ENCODE assay signal across 8 cellular contexts in the genomic region with DNA sequence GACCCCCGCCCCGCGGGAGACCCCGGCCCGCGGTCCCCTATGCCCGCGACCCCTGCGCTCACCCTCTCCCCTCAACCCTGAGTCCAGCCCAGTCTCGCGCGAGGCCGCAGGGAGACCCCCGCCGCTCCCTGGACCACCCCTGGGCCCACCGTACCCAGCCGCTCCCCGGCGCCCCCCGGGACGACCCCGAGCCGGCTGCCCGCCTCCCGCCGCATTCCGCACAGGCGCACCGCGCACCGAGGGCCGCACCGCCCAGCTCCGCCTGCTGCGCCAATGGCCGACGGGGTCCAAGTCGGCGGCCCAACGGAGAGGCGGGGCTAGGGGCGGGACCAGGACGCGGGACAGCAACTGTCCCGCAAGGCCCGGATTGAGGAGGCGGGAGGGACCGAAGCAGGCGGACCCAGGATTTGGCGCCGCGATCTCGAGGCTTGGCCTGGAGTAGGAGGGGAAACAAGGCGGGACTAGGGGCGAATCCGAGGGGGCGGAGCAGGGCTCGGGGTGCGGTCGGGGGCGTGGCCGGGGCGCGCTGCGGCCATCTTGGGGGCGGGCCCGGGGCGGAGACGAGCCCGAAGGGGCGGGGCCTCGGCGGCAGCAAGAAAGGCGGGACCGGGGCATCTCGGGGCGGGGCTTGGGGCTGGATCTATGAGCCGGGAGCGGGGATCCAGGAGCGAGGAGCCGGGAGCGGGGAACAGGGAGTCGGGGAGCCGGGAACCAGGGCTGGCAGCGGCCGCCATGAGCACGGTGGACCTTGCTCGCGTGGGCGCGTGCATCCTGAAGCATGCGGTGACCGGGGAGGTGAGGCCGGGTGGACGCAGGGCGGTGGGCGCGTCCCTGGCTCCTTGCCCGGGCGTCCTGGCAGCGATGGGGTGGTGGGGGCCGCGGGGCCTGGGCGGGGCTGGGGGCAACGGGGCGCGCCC. TPM values are rescaled to one million over a fixed set of nuclear protein-coding genes. Genes with fewer than 3 reads are reported as not detected.
DNase-seq lines count a peak whose midpoint lies in the region; ATAC-seq, FAIRE-seq and TF ChIP-seq lines count a peak whose summit lies in the region.

PRXL2B (plus strand) TSS at position 624 of the 917 bp plus-strand sequence; CDS start at position 733, 109 bp downstream.

- H3K4me3 Mint-ChIP-seq in T-cell: peak within 1 kb of the TSS; percentile 83 to 89 (median 88)

- DNase-seq in GM12891 (ENCODE audit: insufficient read length, low spot score) (peak; percentile 97), NCI-H1436 (lab: John Stamatoyannopoulos, UW) (peak; percentile 95), T-cell (peak; percentile 86 to 98 (median 93)), adipocyte (ENCODE audit: low read depth) (peak; percentile 100), Right ventricle myocardium superior (peak; percentile 100), pancreas (peak; percentile 99 to 100 (median 99)), tibial artery (peak; percentile 99 to 100)

- no peak for TF ChIP-seq POLR2A in GM12891 (IDR thresholded peaks at IDR 0.05; ENCODE audit: low read depth, low read length)

- H3K4me3 ChIP-seq in adipocyte (ENCODE audit: low read length) (peak within 1 kb of the TSS; percentile 91), pancreas (peak within 1 kb of the TSS; percentile 59 to 93 (median 78)), tibial artery (peak within 1 kb of the TSS; percentile 93 to 98)

- no peaks in the 10 kb centered on the region for H3K9me3 Mint-ChIP-seq in T-cell

- H3K9me3 ChIP-seq in adipocyte (ENCODE audit: control insufficient read depth, low read length) (no peaks in the 10 kb centered on the region), pancreas (no peaks in the 10 kb centered on the region), tibial artery (no peaks in the 10 kb centered on the region)

- ATAC-seq in HG02798 (IDR thresholded peaks at IDR 0.05; ENCODE audit: poor library complexity, unreplicated experiment) (peak; percentile 82), T-cell (replicated peaks in 1 of 4) (peak; percentile 74 to 79 (median 76)), Right ventricle myocardium superior (ENCODE audit: poor library complexity) (peak; percentile 94), pancreas (peak; percentile 89 to 94 (median 90))

- no peaks in the 10 kb centered on the region for H3K27me3 Mint-ChIP-seq in T-cell

- H3K27me3 ChIP-seq in adipocyte (replicated peaks; ENCODE audit: control insufficient read depth, insufficient read depth, low read length) (no peaks in the 10 kb centered on the region), pancreas (no peaks in the 10 kb centered on the region), tibial artery (peaks cover 0 to 13% of the 10 kb centered on the region in 2 donors)

- peak within 1 kb of the TSS; percentile 96 to 97 for H3K27ac Mint-ChIP-seq in T-cell

- H3K36me3 ChIP-seq in adipocyte (ENCODE audit: control insufficient read depth, insufficient read depth, low read length, severe bottlenecking) (no peaks in the 10 kb centered on the region), pancreas (no peaks in the 10 kb centered on the region), tibial artery (peaks cover 0 to 13% (median 0%) of the 10 kb centered on the region in 3 donors)

- H3K9ac ChIP-seq in adipocyte (ENCODE audit: low read length): peak within 1 kb of the TSS; percentile 91

- peaks cover 37 to 42% (median 39%) of the 10 kb centered on the region in 3 donors for H3K4me1 Mint-ChIP-seq in T-cell

- 1% methylated on average over 76 to 107 of the region's 107 CpGs for WGBS in pancreas, 2 donors

- H3K27ac ChIP-seq in pancreas (peak within 1 kb of the TSS; percentile 81 to 98 (median 92)), tibial artery (peak within 1 kb of the TSS; percentile 91 to 98)

- no peaks in the 10 kb centered on the region for H3K36me3 Mint-ChIP-seq in T-cell

- intact Hi-C loops in Right ventricle myocardium superior (cut with DNase I): no loop called here
- intact Hi-C loops in pancreas (cut with DNase I): no loop called here
- intact Hi-C loops in tibial artery (cut with DNase I; ENCODE audit: low total_unique reads): loop anchor here (2.0 to 10.0 kb wide), 2 partner anchors 56 to 172 kb away; partner anchors contain the start of gene PEX10

- CTCF ChIA-PET in T-cell (lab: Charles Lee): interaction anchor here (0.5 to 2.5 kb wide), 7 partner anchors 25 to 389 kb away, joined by 3 to 11 read pairs (median 5); partner anchors contain the start of genes PANK4 (in 1 of the 2) and TNFRSF14 (in 1 of the 2)

- POLR2A ChIA-PET in T-cell (lab: Charles Lee): interaction anchor here (0.5 to 0.7 kb wide), 4 partner anchors 9 to 57 kb away, joined by 3 to 7 read pairs (median 4); no protein-coding TSS in a partner anchor

- H3K4me1 ChIP-seq in adipocyte (ENCODE audit: control insufficient read depth, insufficient read depth, low read length) (peaks cover 4% of the 10 kb centered on the region), pancreas (peaks cover 0 to 17% (median 13%) of the 10 kb centered on the region in 3 donors), tibial artery (peaks cover 5 to 37% (median 19%) of the 10 kb centered on the region in 4 donors)

- FAIRE-seq in GM12891 (lab: Jason Lieb, UNC) (peak; percentile 99), pancreas (lab: Jason Lieb, UNC) (no peak)

- no peak for TF ChIP-seq CTCF in pancreas (IDR thresholded peaks at IDR 0.05)
- no peak for TF ChIP-seq CTCF in tibial artery (IDR thresholded peaks at IDR 0.05)

TF ChIP-seq in GM12891, 5 proteins besides CTCF, POLR2A, EP300 and RAD21:
- no peak for TF ChIP-seq SPI1 (IDR thresholded peaks at IDR 0.05; ENCODE audit: low read depth, low read length)
- no peak for TF ChIP-seq TAF1 (IDR thresholded peaks at IDR 0.05; ENCODE audit: low read depth, low read length)
- no peak for TF ChIP-seq PAX5 (IDR thresholded peaks at IDR 0.05; ENCODE audit: insufficient read depth, low read length, severe bottlenecking)
- no peak for TF ChIP-seq POLR2AphosphoS5 (IDR thresholded peaks at IDR 0.05; ENCODE audit: low read depth, low read length)
- TF ChIP-seq POU2F2 (IDR thresholded peaks at IDR 0.05; ENCODE audit: low read depth, low read length): no peak
TF ChIP-seq in GM12891: peak in this region for 0.

RNA-seq across cellular contexts. Expression of gene PRXL2B, which starts in this region (rescaled TPM):
- 4.8 TPM for polyA plus RNA-seq in GM12891 (2012; ENCODE audit: low read depth, missing spikeins)
- total RNA-seq in T-cell: 10 to 100 TPM; 17.3 to 37.6 (median 35.3) TPM
- 9.8 TPM for total RNA-seq in Right ventricle myocardium superior
- 10 to 100 TPM in 4 of 6 donors, 1 to 10 TPM in 2; 3.3 to 16.4 (median 10.8) TPM for total RNA-seq in pancreas
- polyA plus RNA-seq in pancreas: 10 to 100 TPM; 12.1 to 13.4 TPM

Comparison
In these comparisons a context has a peak if more than half of its experiments do, and no peak if none do; other contexts are left out.
1. Peak in every context shown above with its lines: DNase-seq, ATAC-seq, H3K4me3 ChIP-seq and H3K27ac ChIP-seq.